Comparison of ENCODE assay signal across 1 cellular context in the genomic region with DNA sequence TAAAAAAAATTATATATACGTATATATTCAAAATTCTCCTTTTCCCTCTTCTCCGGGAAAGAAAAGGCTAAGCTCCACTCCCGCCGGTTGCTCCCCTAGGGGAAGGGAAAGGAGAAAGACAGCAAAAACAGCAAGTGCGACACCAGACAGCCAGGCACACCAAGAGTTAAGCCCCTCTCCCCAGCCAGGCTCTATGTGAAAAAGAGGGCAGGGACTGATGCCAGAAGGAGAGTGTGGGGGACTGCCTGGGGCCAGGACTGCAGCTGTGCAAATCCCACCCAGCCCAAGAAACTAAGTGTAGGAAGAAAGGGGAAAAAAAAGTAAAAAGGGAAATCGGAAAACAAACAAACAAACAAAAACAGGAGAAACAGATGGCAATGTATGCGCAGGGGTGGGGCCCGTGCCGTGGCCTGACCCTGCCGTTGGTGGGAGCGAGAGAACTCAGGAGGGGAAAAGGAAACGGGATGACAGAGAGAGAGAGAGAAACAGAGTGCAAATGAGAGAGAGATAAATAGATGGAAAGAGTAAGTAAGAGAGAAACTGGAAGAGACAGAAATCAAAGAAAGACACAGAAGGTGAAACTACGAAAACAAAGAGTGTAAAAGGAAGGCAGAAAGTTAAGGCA.
TF ChIP-seq lines count a peak whose summit lies in the region.

No MANE protein-coding gene starts in this region.

TF ChIP-seq in GM23338, 12 proteins besides CTCF, POLR2A, EP300 and RAD21:
- TF ChIP-seq, protein P1, sequence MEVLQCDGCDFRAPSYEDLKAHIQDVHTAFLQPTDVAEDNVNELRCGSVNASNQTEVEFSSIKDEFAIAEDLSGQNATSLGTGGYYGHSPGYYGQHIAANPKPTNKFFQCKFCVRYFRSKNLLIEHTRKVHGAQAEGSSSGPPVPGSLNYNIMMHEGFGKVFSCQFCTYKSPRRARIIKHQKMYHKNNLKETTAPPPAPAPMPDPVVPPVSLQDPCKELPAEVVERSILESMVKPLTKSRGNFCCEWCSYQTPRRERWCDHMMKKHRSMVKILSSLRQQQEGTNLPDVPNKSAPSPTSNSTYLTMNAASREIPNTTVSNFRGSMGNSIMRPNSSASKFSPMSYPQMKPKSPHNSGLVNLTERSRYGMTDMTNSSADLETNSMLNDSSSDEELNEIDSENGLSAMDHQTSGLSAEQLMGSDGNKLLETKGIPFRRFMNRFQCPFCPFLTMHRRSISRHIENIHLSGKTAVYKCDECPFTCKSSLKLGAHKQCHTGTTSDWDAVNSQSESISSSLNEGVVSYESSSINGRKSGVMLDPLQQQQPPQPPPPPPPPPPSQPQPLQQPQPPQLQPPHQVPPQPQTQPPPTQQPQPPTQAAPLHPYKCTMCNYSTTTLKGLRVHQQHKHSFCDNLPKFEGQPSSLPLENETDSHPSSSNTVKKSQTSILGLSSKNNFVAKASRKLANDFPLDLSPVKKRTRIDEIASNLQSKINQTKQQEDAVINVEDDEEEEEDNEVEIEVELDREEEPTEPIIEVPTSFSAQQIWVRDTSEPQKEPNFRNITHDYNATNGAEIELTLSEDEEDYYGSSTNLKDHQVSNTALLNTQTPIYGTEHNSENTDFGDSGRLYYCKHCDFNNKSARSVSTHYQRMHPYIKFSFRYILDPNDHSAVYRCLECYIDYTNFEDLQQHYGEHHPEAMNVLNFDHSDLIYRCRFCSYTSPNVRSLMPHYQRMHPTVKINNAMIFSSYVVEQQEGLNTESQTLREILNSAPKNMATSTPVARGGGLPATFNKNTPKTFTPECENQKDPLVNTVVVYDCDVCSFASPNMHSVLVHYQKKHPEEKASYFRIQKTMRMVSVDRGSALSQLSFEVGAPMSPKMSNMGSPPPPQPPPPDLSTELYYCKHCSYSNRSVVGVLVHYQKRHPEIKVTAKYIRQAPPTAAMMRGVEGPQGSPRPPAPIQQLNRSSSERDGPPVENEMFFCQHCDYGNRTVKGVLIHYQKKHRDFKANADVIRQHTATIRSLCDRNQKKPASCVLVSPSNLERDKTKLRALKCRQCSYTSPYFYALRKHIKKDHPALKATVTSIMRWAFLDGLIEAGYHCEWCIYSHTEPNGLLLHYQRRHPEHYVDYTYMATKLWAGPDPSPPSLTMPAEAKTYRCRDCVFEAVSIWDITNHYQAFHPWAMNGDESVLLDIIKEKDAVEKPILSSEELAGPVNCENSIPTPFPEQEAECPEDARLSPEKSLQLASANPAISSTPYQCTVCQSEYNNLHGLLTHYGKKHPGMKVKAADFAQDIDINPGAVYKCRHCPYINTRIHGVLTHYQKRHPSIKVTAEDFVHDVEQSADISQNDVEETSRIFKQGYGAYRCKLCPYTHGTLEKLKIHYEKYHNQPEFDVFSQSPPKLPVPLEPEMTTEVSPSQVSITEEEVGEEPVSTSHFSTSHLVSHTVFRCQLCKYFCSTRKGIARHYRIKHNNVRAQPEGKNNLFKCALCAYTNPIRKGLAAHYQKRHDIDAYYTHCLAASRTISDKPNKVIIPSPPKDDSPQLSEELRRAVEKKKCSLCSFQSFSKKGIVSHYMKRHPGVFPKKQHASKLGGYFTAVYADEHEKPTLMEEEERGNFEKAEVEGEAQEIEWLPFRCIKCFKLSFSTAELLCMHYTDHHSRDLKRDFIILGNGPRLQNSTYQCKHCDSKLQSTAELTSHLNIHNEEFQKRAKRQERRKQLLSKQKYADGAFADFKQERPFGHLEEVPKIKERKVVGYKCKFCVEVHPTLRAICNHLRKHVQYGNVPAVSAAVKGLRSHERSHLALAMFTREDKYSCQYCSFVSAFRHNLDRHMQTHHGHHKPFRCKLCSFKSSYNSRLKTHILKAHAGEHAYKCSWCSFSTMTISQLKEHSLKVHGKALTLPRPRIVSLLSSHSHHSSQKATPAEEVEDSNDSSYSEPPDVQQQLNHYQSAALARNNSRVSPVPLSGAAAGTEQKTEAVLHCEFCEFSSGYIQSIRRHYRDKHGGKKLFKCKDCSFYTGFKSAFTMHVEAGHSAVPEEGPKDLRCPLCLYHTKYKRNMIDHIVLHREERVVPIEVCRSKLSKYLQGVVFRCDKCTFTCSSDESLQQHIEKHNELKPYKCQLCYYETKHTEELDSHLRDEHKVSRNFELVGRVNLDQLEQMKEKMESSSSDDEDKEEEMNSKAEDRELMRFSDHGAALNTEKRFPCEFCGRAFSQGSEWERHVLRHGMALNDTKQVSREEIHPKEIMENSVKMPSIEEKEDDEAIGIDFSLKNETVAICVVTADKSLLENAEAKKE (CRISPR knock-in tag; IDR thresholded peaks at IDR 0.05) = no peak
- TF ChIP-seq POLR2AphosphoS5 (IDR thresholded peaks at IDR 0.05; ENCODE audit: low read depth) (peak; percentile 28; the same call in 1 of the 2 replicates), ETS1 (IDR thresholded peaks at IDR 0.05) (no peak), ZNF331 (CRISPR knock-in tag; IDR thresholded peaks at IDR 0.05; ENCODE audit: low read depth) (no peak)
